ENCODE assay signal across 9 cellular contexts in genomic region chr11:74466916-74467885, GRCh38. TPM values are rescaled to one million over a fixed set of nuclear protein-coding genes. Genes with fewer than 3 reads are reported as not detected.
A peak's percentile ranks its signal among the peaks of the same experiment; 100 is the strongest.
DNase-seq lines count a peak whose midpoint lies in the region; ATAC-seq and TF ChIP-seq lines count a peak whose summit lies in the region.
"Had no signal": no experiment of that assay in that cellular context is flagged by ENCODE, and none has a peak within 500 bp of the region (broad histone marks: within the 10 kb centered on the region; RNA-seq: fewer than 3 reads in every experiment).

KCNE3 (minus strand) TSS chr11:74467549; CDS start chr11:74457563, 9,986 bp downstream.

- no peak within 1 kb of the TSS for H3K27ac Mint-ChIP-seq in naive B cell

- H3K4me1 ChIP-seq in vagina, result peaks cover 41% of the 10 kb centered on the region

- H3K4me1 Mint-ChIP-seq in naive B cell, result peaks cover 5 to 21% (median 12%) of the 10 kb centered on the region in 3 donors

- no peaks in the 10 kb centered on the region for H3K36me3 ChIP-seq in vagina

- TF ChIP-seq CTCF in foreskin fibroblast (IDR thresholded peaks at IDR 0.05; ENCODE audit: low read depth, low read length) (no peak), vagina (IDR thresholded peaks at IDR 0.05) (no peak)

- no peaks in the 10 kb centered on the region for H3K36me3 Mint-ChIP-seq in naive B cell

- ATAC-seq in naive B cell (ENCODE audit: low read depth in 2 of 2), result no peak
- no peak for ATAC-seq in GM19324 (IDR thresholded peaks at IDR 0.05; ENCODE audit: low FRiP score, unreplicated experiment)

- peak within 1 kb of the TSS; percentile 83 for H3K27ac ChIP-seq in vagina

- H3K4me3 Mint-ChIP-seq in naive B cell, result peak within 1 kb of the TSS in 5 of 8 donors; percentile 21 to 62 (median 31)

- intact Hi-C loops in vagina (cut with DNase I), result no loop called here

- TF ChIP-seq POLR2A in vagina (IDR thresholded peaks at IDR 0.05), result no peak

- peaks cover 0 to 4% (median 0%) of the 10 kb centered on the region in 7 donors for H3K9me3 Mint-ChIP-seq in naive B cell

- H3K27me3 Mint-ChIP-seq in naive B cell, result peaks cover 40 to 56% (median 53%) of the 10 kb centered on the region in 3 donors

- DNase-seq in activated CD8-positive, alpha-beta memory T cell treated with anti-CD3 and anti-CD28 coated beads, Interleukin-2, amount 50 U/mL, for 48 hours, result peak; percentile 41
- no peak for DNase-seq in activated CD8-positive, alpha-beta memory T cell treated with anti-CD3 and anti-CD28 coated beads, Interleukin-2, amount 50 U/mL, for 4 hours
- DNase-seq in foreskin fibroblast (peak in 1 of 2 donors; percentile 37), naive B cell (no peak), vagina (ENCODE audit: extremely low spot score in 2 of 2) (peak in 1 of 2 donors; percentile 86), NCI-H526 (lab: John Stamatoyannopoulos, UW) (no peak), NCI-H2081 (lab: John Stamatoyannopoulos, UW) (no peak)
- DNase-seq: T-helper 9 cell had no signal

- H3K4me3 ChIP-seq in foreskin fibroblast (ENCODE audit: low read depth in 1 of 2, low read length in 2 of 2), result peak within 1 kb of the TSS; percentile 47 to 55
- peak within 1 kb of the TSS; percentile 61 to 79 for H3K4me3 ChIP-seq in vagina

- no peaks in the 10 kb centered on the region for H3K9me3 ChIP-seq in vagina

- H3K27me3 ChIP-seq in vagina, result no peaks in the 10 kb centered on the region

RNA-seq across cellular contexts. Expression of gene KCNE3, which starts in this region (rescaled TPM):
- not detected for polyA plus RNA-seq in naive B cell (ENCODE audit: low read depth in 6 of 6)
- 5.2 TPM for total RNA-seq in vagina
